ENCODE assay signal across 18 cellular contexts in genomic region chr7:17333227-17333626, GRCh38.
"Had no signal": no experiment of that assay in that cellular context is flagged by ENCODE, and none has a peak within 500 bp of the region (broad histone marks: within the 10 kb centered on the region; RNA-seq: fewer than 3 reads in every experiment).

No MANE protein-coding gene starts in this region.

- ATAC-seq: mucosa of descending colon; naive thymus-derived CD4-positive, alpha-beta T cell; pancreas; right lobe of liver; upper lobe of right lung had no signal

- H3K27ac ChIP-seq: esophagus muscularis mucosa, pancreas, right lobe of liver, upper lobe of right lung, WERI-Rb-1 had no signal

- H3K4me1 ChIP-seq: pancreas, right lobe of liver, upper lobe of right lung had no signal

- H3K4me3 ChIP-seq: esophagus muscularis mucosa, mucosa of descending colon, pancreas, right lobe of liver, upper lobe of right lung had no signal

- H3K9me3 Mint-ChIP-seq: central memory CD8-positive, alpha-beta T cell; immature natural killer cell had no signal

- H3K36me3 ChIP-seq: WERI-Rb-1 had no signal

- H3K4me1 Mint-ChIP-seq: activated naive CD8-positive, alpha-beta T cell treated with anti-CD3 and anti-CD28 coated beads, Interleukin-2, amount 10 ng/mL, durations not matched to agents 7 days and 5 days; central memory CD8-positive, alpha-beta T cell; immature natural killer cell; naive thymus-derived CD4-positive, alpha-beta T cell had no signal

- H3K27ac Mint-ChIP-seq: activated naive CD8-positive, alpha-beta T cell treated with anti-CD3 and anti-CD28 coated beads, Interleukin-2, amount 10 ng/mL, durations not matched to agents 7 days and 5 days; immature natural killer cell; memory B cell had no signal

- H3K4me3 Mint-ChIP-seq: activated naive CD8-positive, alpha-beta T cell treated with anti-CD3 and anti-CD28 coated beads, Interleukin-2, amount 10 ng/mL, durations not matched to agents 7 days and 5 days; central memory CD8-positive, alpha-beta T cell; immature natural killer cell; memory B cell; naive thymus-derived CD4-positive, alpha-beta T cell had no signal

- H3K27me3 ChIP-seq: esophagus muscularis mucosa, pancreas, right lobe of liver, upper lobe of right lung had no signal

- H3K27me3 Mint-ChIP-seq: activated naive CD8-positive, alpha-beta T cell treated with anti-CD3 and anti-CD28 coated beads, Interleukin-2, amount 10 ng/mL, durations not matched to agents 7 days and 5 days; central memory CD8-positive, alpha-beta T cell; memory B cell; naive thymus-derived CD4-positive, alpha-beta T cell had no signal

- DNase-seq: activated CD4-positive, alpha-beta T cell treated with anti-CD3 and anti-CD28 coated beads for 1 hour; activated gamma-delta T cell treated with Interleukin-2 at 50 U/mL for 16 hours; activated naive CD8-positive, alpha-beta T cell treated with anti-CD3 and anti-CD28 coated beads, Interleukin-2, amount 10 ng/mL, durations not matched to agents 7 days and 5 days; anterior cingulate cortex; cortex of kidney; immature natural killer cell; mucosa of descending colon; naive thymus-derived CD4-positive, alpha-beta T cell; pancreas; right lobe of liver; stimulated activated CD8-positive, alpha-beta memory T cell treated with anti-CD3 and anti-CD28 coated beads, Interleukin-4, amount 100 ng/mL, for 48 hours; stimulated activated naive CD4-positive, alpha-beta T cell; SW 1271; upper lobe of right lung; WERI-Rb-1 had no signal

- H3K9me3 ChIP-seq: esophagus muscularis mucosa, mucosa of descending colon, pancreas, right lobe of liver, upper lobe of right lung had no signal

- FAIRE-seq: pancreas had no signal
